21 cellular contexts compared by ENCODE assay signal in genomic region chr5:115813719-115814118, GRCh38. TPM values are rescaled to one million over a fixed set of nuclear protein-coding genes. Genes with fewer than 3 reads are reported as not detected.
DNase-seq lines count a peak whose midpoint lies in the region; ATAC-seq, FAIRE-seq and TF ChIP-seq lines count a peak whose summit lies in the region.
"Had no signal": no experiment of that assay in that cellular context is flagged by ENCODE, and none has a peak within 500 bp of the region (broad histone marks: within the 10 kb centered on the region; RNA-seq: fewer than 3 reads in every experiment).

No MANE protein-coding gene starts in this region.

- H3K36me3 ChIP-seq in GM12878 (ENCODE audit: control insufficient read depth in 2 of 2, insufficient read depth in 2 of 2, low read length in 1 of 2) (no peaks in the 10 kb centered on the region), neural cell (ENCODE audit: insufficient read depth, low read length) (peaks cover 9% of the 10 kb centered on the region)

- no peak overlapping the region for H2AFZ ChIP-seq in GM12878 (ENCODE audit: control insufficient read depth, low read depth, low read length)
- no peak overlapping the region for H2AFZ ChIP-seq in neural cell (ENCODE audit: low read depth, low read length)

- DNase-seq in stimulated activated CD4-positive, alpha-beta T cell treated with anti-CD3 and anti-CD28 coated beads, Interleukin-1b, Interleukin-23, amount 100 ng/mL, for 48 hours = peak; percentile 15
- DNase-seq in stimulated activated CD4-positive, alpha-beta T cell treated with anti-CD3 and anti-CD28 coated beads, Interleukin-4, amount 100 ng/mL, for 4 hours = no peak
- DNase-seq in GM12878 (ENCODE audit: low read depth, low spot score) = no peak
- no peak for DNase-seq in NCI-H146 (lab: John Stamatoyannopoulos, UW)
- DNase-seq in omental fat pad (ENCODE audit: low spot score) = no peak
- no peak for DNase-seq in G401 (ENCODE audit: low spot score)
- DNase-seq: activated B cell treated with CpG ODN at 0.5 μM for 24 hours, heart left ventricle, IMR-90, naive B cell, NCI-H187 treated with DMSO at 0.1 percent for 48 hours, NCI-H345, posterior cingulate gyrus, T-helper 9 cell, testis had no signal

- no peak for TF ChIP-seq RAD21 in GM12878 (IDR thresholded peaks at IDR 0.05; ENCODE audit: insufficient read depth, low read depth, low read length)
- no peak for TF ChIP-seq RAD21 in neural cell (conservative IDR thresholded peaks at IDR 0.05)

- ATAC-seq in GM12878 (no peak), omental fat pad (ENCODE audit: low FRiP score) (no peak)
- ATAC-seq: heart left ventricle, SK-N-SH treated with all-trans-retinoic acid at 6 μM for 48 hours had no signal

- no peak overlapping the region for H3K4me2 ChIP-seq in GM12878 (ENCODE audit: control insufficient read depth, insufficient read depth)
- H3K4me2 ChIP-seq in neural cell (ENCODE audit: low read length) = peak overlapping the region; percentile 91

- H3K79me2 ChIP-seq in GM12878 (ENCODE audit: control insufficient read depth, insufficient read depth, low read length) (no peaks in the 10 kb centered on the region), neural cell (replicated peaks; ENCODE audit: insufficient read depth, low read length) (peaks cover 24% of the 10 kb centered on the region)

- no peaks in the 10 kb centered on the region for H3F3A ChIP-seq in neural cell (ENCODE audit: insufficient read depth, low read length, poor library complexity, severe bottlenecking)

- no peaks in the 10 kb centered on the region for H3K4me1 ChIP-seq in GM12878 (ENCODE audit: control insufficient read depth, insufficient read depth, low read length)

- TF ChIP-seq EP300 in GM12878 (IDR thresholded peaks at IDR 0.05; ENCODE audit: borderline replicate concordance in 1 of 2, control insufficient read depth in 1 of 2, low read depth in 2 of 2, low read length in 2 of 2) (no peak), neural cell (conservative IDR thresholded peaks at IDR 0.05; ENCODE audit: poor library complexity, severe bottlenecking) (no peak)

- FAIRE-seq in GM12878 (lab: Jason Lieb, UNC) = peak; percentile 44
- FAIRE-seq: colon, endometrium, RCC 7860 had no signal

- in situ Hi-C loops in GM12878 (cut with MboI) (no loop called here), G401 (cut with HindIII; ENCODE audit: low sequenced_read_pairs) (no loop called here)

- H3K4me3 ChIP-seq in GM12878 (no peak overlapping the region), neural cell (ENCODE audit: low read length) (peak overlapping the region; percentile 84)
- H3K4me3 ChIP-seq: testis had no signal

- H3K9ac ChIP-seq in GM12878 (ENCODE audit: control insufficient read depth, insufficient read depth, low read length) (no peak overlapping the region), neural cell (ENCODE audit: low read length) (no peak overlapping the region)

- H3K9me3 ChIP-seq in GM12878 (replicated peaks; ENCODE audit: control insufficient read depth, insufficient read depth, low read length) (no peaks in the 10 kb centered on the region), neural cell (ENCODE audit: low read length) (no peaks in the 10 kb centered on the region)
- H3K9me3 ChIP-seq: heart left ventricle, testis had no signal

- intact Hi-C loops in GM12878 (cut with micrococcal nuclease; ENCODE audit: unreplicated experiment) = no loop called here

- H3K27me3 ChIP-seq in GM12878 (replicated peaks in 1 of 2; ENCODE audit: control insufficient read depth in 2 of 2, insufficient read depth in 2 of 2, low read length in 1 of 2) (peaks cover 12 to 23% of the 10 kb centered on the region in 2 experiments), neural cell (ENCODE audit: insufficient read depth, low read depth, low read length) (no peaks in the 10 kb centered on the region)
- H3K27me3 ChIP-seq: testis had no signal

- no peaks in the 10 kb centered on the region for H3K9me2 ChIP-seq in neural cell (ENCODE audit: insufficient read depth, low read length)

- TF ChIP-seq CTCF in GM12878 (IDR thresholded peaks at IDR 0.05 in 2 of 3, conservative IDR thresholded peaks at IDR 0.05 in 1 of 3; ENCODE audit: control insufficient read depth in 2 of 3, extremely low read depth in 1 of 3, insufficient read depth in 1 of 3, low read depth in 3 of 3, low read length in 3 of 3) (no peak), neural cell (IDR thresholded peaks at IDR 0.05; ENCODE audit: poor library complexity, severe bottlenecking) (no peak), omental fat pad (IDR thresholded peaks at IDR 0.05) (no peak)

- POLR2A ChIA-PET in GM12878 (lab: Charles Lee) = no interaction called here

- no peak overlapping the region for H3K27ac ChIP-seq in GM12878 (ENCODE audit: control insufficient read depth, insufficient read depth)
- no peak overlapping the region for H3K27ac ChIP-seq in neural cell (ENCODE audit: low read length)
- H3K27ac ChIP-seq: heart left ventricle, testis had no signal

- RAD21 ChIA-PET in GM12878 (lab: Charles Lee; ENCODE audit: unreplicated experiment) = no interaction called here

- CTCF ChIA-PET in GM12878 (lab: Yijun Ruan, JAX) = interaction anchor here (0.6 kb wide), 1 partner anchor 237 kb away, joined by 3 read pairs; no protein-coding TSS in a partner anchor

- no peak for TF ChIP-seq POLR2A in GM12878 (IDR thresholded peaks at IDR 0.05; ENCODE audit: low read depth, low read length)

- SMC1A ChIA-PET in GM12878 (lab: Charles Lee; ENCODE audit: uncharacterized antibody, unreplicated experiment) = no interaction called here

- no peaks in the 10 kb centered on the region for H4K20me1 ChIP-seq in GM12878 (ENCODE audit: control insufficient read depth, insufficient read depth)
- H4K20me1 ChIP-seq in neural cell (ENCODE audit: insufficient read depth) = no peaks in the 10 kb centered on the region

- WGBS in GM12878 (ENCODE audit: insufficient coverage, insufficient replicate concordance, low lambda C conversion rate, missing lambda C conversion rate) = 18% methylated on average over 5 of the region's 5 CpGs

- BruUV-seq in GM12878 (replicated peaks; lab: Mats Ljungman, UMichigan) = no TSS peak

RNA-seq across cellular contexts. Expression of gene CDO1, which starts 2.7 kb away (rescaled TPM):
- not detected in 2 replicates for total RNA-seq in GM12878 (2013; cell fraction: nucleolus; rRNA removed)
- total RNA-seq in GM12878 (2014; rRNA removed) (not detected in 2 replicates), GM12878 (2014; rRNA removed; fragmentation: Illumina TruSeq; extraction: Trizol) (not detected in 2 replicates), GM12878 (2021) (not detected in 2 replicates), omental fat pad (100 to 1,000 TPM; 127 to 207 (median 152) TPM)
- not detected for polyA plus RNA-seq in GM12878 (2011; ENCODE audit: low read depth)
- polyA plus RNA-seq in GM12878 (2011; rRNA removed) (not detected in 2 replicates), GM12878 (2014; fragmentation: Illumina TruSeq; extraction: Trizol) (not detected in 2 replicates), GM12878 (2014; fragmentation: Nextera tagmentation; extraction: Ambion mirVana) (under 1 TPM in 1 of 2 experiments, not detected in 1; 0.05 TPM), GM12878 (2014; rRNA removed) (not detected in 2 replicates), GM12878 (2016; fragmentation: Nextera tagmentation; extraction: Ambion mirVana) (not detected), neural cell (168 and 201 TPM in 2 replicates)
- polyA plus RNA-seq in GM12878 (2011; cell fraction: cytosol; rRNA removed) = not detected in 2 replicates
- 0.18 TPM in 1 of 2 replicates, not detected in the other for polyA plus RNA-seq in GM12878 (2011; cell fraction: nucleus; rRNA removed)
- polyA plus RNA-seq in GM12878 (2012) = not detected in 2 replicates
- polyA minus RNA-seq in GM12878 (2011; rRNA and poly(A)+ RNA removed) = not detected in 2 replicates
- polyA minus RNA-seq in GM12878 (2011; cell fraction: cytosol; rRNA and poly(A)+ RNA removed) = not detected in 2 replicates
- polyA minus RNA-seq in GM12878 (2011; cell fraction: nucleus; rRNA and poly(A)+ RNA removed) = not detected in 2 replicates
- polyA minus RNA-seq in neural cell = 86.4 and 91.0 TPM in 2 replicates
- not detected in 2 replicates for total RNA-seq in G401 (2014; rRNA removed; shearing (Covaris generic))
- total RNA-seq: activated B cell treated with CpG ODN at 0.5 μM for 24 hours, lung microvascular endothelial cell had no signal

RNA-seq across cellular contexts. Expression of gene ATG12, which starts 27.6 kb away (rescaled TPM):
- total RNA-seq in GM12878 (2013; cell fraction: nucleolus; rRNA removed) = 114 and 119 TPM in 2 replicates
- total RNA-seq in GM12878 (2014; rRNA removed) = 23.2 and 32.5 TPM in 2 replicates
- 39.7 and 41.0 TPM in 2 replicates for total RNA-seq in GM12878 (2014; rRNA removed; fragmentation: Illumina TruSeq; extraction: Trizol)
- total RNA-seq in GM12878 (2021) = 26.9 and 28.9 TPM in 2 replicates
- 45.0 TPM for polyA plus RNA-seq in GM12878 (2011; ENCODE audit: low read depth)
- polyA plus RNA-seq in GM12878 (2011; rRNA removed) = 89.4 and 153 TPM in 2 replicates
- polyA plus RNA-seq in GM12878 (2011; cell fraction: cytosol; rRNA removed) = 24.3 and 32.8 TPM in 2 replicates
- polyA plus RNA-seq in GM12878 (2011; cell fraction: nucleus; rRNA removed) = 55.0 and 62.4 TPM in 2 replicates
- polyA plus RNA-seq in GM12878 (2012) = 49.8 and 66.4 TPM in 2 replicates
- 50.7 and 57.0 TPM in 2 replicates for polyA plus RNA-seq in GM12878 (2014; fragmentation: Illumina TruSeq; extraction: Trizol)
- 10 to 100 TPM; 67.4 to 92.0 TPM for polyA plus RNA-seq in GM12878 (2014; fragmentation: Nextera tagmentation; extraction: Ambion mirVana)
- 24.3 and 32.9 TPM in 2 replicates for polyA plus RNA-seq in GM12878 (2014; rRNA removed)
- polyA plus RNA-seq in GM12878 (2016; fragmentation: Nextera tagmentation; extraction: Ambion mirVana) = 10 to 100 TPM; 66.6 to 72.1 TPM
- polyA minus RNA-seq in GM12878 (2011; rRNA and poly(A)+ RNA removed) = 42.0 and 52.8 TPM in 2 replicates
- 12.5 and 13.5 TPM in 2 replicates for polyA minus RNA-seq in GM12878 (2011; cell fraction: cytosol; rRNA and poly(A)+ RNA removed)
- polyA minus RNA-seq in GM12878 (2011; cell fraction: nucleus; rRNA and poly(A)+ RNA removed) = 68.3 and 90.7 TPM in 2 replicates
- 135 and 141 TPM in 2 replicates for polyA plus RNA-seq in neural cell
- 79.9 and 83.2 TPM in 2 replicates for polyA minus RNA-seq in neural cell
- total RNA-seq in omental fat pad = 10 to 100 TPM; 40.6 to 58.8 (median 51.4) TPM
- total RNA-seq in G401 (2014; rRNA removed; shearing (Covaris generic)) = 48.1 and 67.1 TPM in 2 replicates

RNA-seq across cellular contexts. Expression of gene AP3S1, which starts 28.0 kb away (rescaled TPM):
- 61.1 and 67.3 TPM in 2 replicates for total RNA-seq in GM12878 (2013; cell fraction: nucleolus; rRNA removed)
- total RNA-seq in GM12878 (2014; rRNA removed) = 37.1 and 53.6 TPM in 2 replicates
- 62.5 and 73.3 TPM in 2 replicates for total RNA-seq in GM12878 (2014; rRNA removed; fragmentation: Illumina TruSeq; extraction: Trizol)
- total RNA-seq in GM12878 (2021) = 45.6 and 57.4 TPM in 2 replicates
- 148 TPM for polyA plus RNA-seq in GM12878 (2011; ENCODE audit: low read depth)
- 137 and 319 TPM in 2 replicates for polyA plus RNA-seq in GM12878 (2011; rRNA removed)
- 23.7 and 33.5 TPM in 2 replicates for polyA plus RNA-seq in GM12878 (2011; cell fraction: cytosol; rRNA removed)
- polyA plus RNA-seq in GM12878 (2011; cell fraction: nucleus; rRNA removed) = 24.0 and 25.8 TPM in 2 replicates
- polyA plus RNA-seq in GM12878 (2012) = 216 and 265 TPM in 2 replicates
- 78.4 and 128 TPM in 2 replicates for polyA plus RNA-seq in GM12878 (2014; fragmentation: Illumina TruSeq; extraction: Trizol)
- polyA plus RNA-seq in GM12878 (2014; fragmentation: Nextera tagmentation; extraction: Ambion mirVana) = 10 to 100 TPM; 36.4 to 48.5 TPM
- 48.6 and 61.7 TPM in 2 replicates for polyA plus RNA-seq in GM12878 (2014; rRNA removed)
- 100 to 1,000 TPM; 103 to 104 TPM for polyA plus RNA-seq in GM12878 (2016; fragmentation: Nextera tagmentation; extraction: Ambion mirVana)
- 33.3 and 33.7 TPM in 2 replicates for polyA minus RNA-seq in GM12878 (2011; rRNA and poly(A)+ RNA removed)
- 19.3 and 19.4 TPM in 2 replicates for polyA minus RNA-seq in GM12878 (2011; cell fraction: cytosol; rRNA and poly(A)+ RNA removed)
- polyA minus RNA-seq in GM12878 (2011; cell fraction: nucleus; rRNA and poly(A)+ RNA removed) = 19.9 and 23.6 TPM in 2 replicates
- 157 and 207 TPM in 2 replicates for polyA plus RNA-seq in neural cell
- 79.4 and 93.9 TPM in 2 replicates for polyA minus RNA-seq in neural cell
- total RNA-seq in omental fat pad = 10 to 100 TPM; 59.6 to 86.9 (median 77.6) TPM
- 34.0 and 39.2 TPM in 2 replicates for total RNA-seq in G401 (2014; rRNA removed; shearing (Covaris generic))

Comparison
In these comparisons a context has a peak if more than half of its experiments do, and no peak if none do; other contexts are left out.
1. RNA of gene CDO1, which starts 2.7 kb away (total RNA-seq): 127 to 207 TPM in omental fat pad; not detected in GM12878 and not detected in G401; every median in the first group is over 100 times any median in the second.